16 cellular contexts compared by ENCODE assay signal in the genomic region with DNA sequence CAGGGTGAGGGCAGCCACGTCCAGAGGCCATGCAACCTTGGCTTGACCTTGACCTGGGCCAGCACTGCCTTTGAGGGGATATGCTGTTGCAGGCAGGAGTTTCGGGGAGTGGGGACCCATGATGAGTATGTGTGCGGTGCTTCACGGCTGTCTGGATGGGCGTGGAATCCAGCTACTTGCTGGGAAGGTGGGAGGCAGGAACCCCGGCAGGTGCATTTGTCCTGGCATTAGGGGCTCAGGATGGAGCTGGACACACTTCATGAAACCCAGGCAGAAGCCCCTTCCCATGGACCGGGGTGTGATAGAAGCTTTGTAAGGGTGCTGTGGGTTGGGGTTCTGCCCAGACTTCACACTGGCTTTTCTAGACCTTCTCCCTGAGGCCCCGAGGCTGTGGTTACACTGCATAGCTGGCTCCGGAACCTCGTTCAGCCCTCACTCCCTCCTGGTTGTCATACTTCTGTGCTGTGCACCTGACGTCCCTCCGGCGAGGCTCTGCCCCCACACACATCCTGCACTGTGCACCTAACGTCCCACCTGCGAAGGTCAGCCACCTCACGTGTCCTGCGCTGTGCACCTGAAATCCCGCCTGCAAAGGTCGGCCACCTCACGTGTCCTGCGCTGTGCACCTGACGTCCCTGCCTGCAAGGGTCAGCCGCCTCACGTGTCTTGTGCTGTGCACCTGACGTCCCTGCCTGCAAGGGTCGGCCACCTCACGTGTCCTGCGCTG.
"Had no signal": no experiment of that assay in that cellular context is flagged by ENCODE, and none has a peak within 500 bp of the region (broad histone marks: within the 10 kb centered on the region; RNA-seq: fewer than 3 reads in every experiment).

No MANE protein-coding gene starts in this region.

- H3K4me3 Mint-ChIP-seq: activated naive CD8-positive, alpha-beta T cell treated with anti-CD3 and anti-CD28 coated beads, Interleukin-2, amount 10 ng/mL, durations not matched to agents 7 days and 5 days; activated T-cell treated with anti-CD3 and anti-CD28 coated beads, Interleukin-2, amount 50 U/mL, for 72 hours; brain; dendritic cell treated with granulocyte-macrophage colony-stimulating factor and Interleukin-4, amounts not matched to agents 40 ng/mL and 50 ng/mL, for 4 days; stimulated activated naive CD8-positive, alpha-beta T cell treated with anti-CD3 and anti-CD28 coated beads, Interleukin-15, Interleukin-2, amounts not matched to agents 100 ng/mL and 50 ng/mL, for 24 hours; T-helper 17 cell had no signal

- H3K27ac ChIP-seq: foreskin keratinocyte, right atrium auricular region, WERI-Rb-1 had no signal

- H3K36me3 Mint-ChIP-seq: activated naive CD8-positive, alpha-beta T cell treated with anti-CD3 and anti-CD28 coated beads, Interleukin-2, amount 10 ng/mL, durations not matched to agents 7 days and 5 days; brain; naive B cell had no signal

- H3K4me3 ChIP-seq: right atrium auricular region, smooth muscle cell had no signal

- H3K36me3 ChIP-seq: right atrium auricular region, WERI-Rb-1 had no signal

- H3K27me3 ChIP-seq: foreskin keratinocyte, right atrium auricular region had no signal

- H3K4me1 Mint-ChIP-seq: activated naive CD8-positive, alpha-beta T cell treated with anti-CD3 and anti-CD28 coated beads, Interleukin-2, amount 10 ng/mL, durations not matched to agents 7 days and 5 days; naive B cell had no signal

- DNase-seq: activated CD4-positive, alpha-beta T cell treated with anti-CD3 and anti-CD28 coated beads, Interleukin-2, amount 50 U/mL, for 48 hours; activated naive CD8-positive, alpha-beta T cell treated with anti-CD3 and anti-CD28 coated beads, Interleukin-2, amount 10 ng/mL, durations not matched to agents 7 days and 5 days; activated T-cell treated with anti-CD3 and anti-CD28 coated beads, Interleukin-2, amount 50 U/mL, for 72 hours; effector memory CD4-positive, alpha-beta T cell; foreskin keratinocyte; glutamatergic neuron; left cardiac atrium; naive B cell; nucleus accumbens; T-helper 17 cell; WERI-Rb-1 had no signal

- H3K9me3 ChIP-seq: right atrium auricular region had no signal

- H3K9me3 Mint-ChIP-seq: activated naive CD8-positive, alpha-beta T cell treated with anti-CD3 and anti-CD28 coated beads, Interleukin-2, amount 10 ng/mL, durations not matched to agents 7 days and 5 days; activated T-cell treated with anti-CD3 and anti-CD28 coated beads, Interleukin-2, amount 50 U/mL, for 72 hours; dendritic cell treated with granulocyte-macrophage colony-stimulating factor and Interleukin-4, amounts not matched to agents 40 ng/mL and 50 ng/mL, for 4 days; stimulated activated naive CD8-positive, alpha-beta T cell treated with anti-CD3 and anti-CD28 coated beads, Interleukin-15, Interleukin-2, amounts not matched to agents 100 ng/mL and 50 ng/mL, for 24 hours had no signal

- H3K27ac Mint-ChIP-seq: activated naive CD8-positive, alpha-beta T cell treated with anti-CD3 and anti-CD28 coated beads, Interleukin-2, amount 10 ng/mL, durations not matched to agents 7 days and 5 days; activated T-cell treated with anti-CD3 and anti-CD28 coated beads, Interleukin-2, amount 50 U/mL, for 72 hours; dendritic cell treated with granulocyte-macrophage colony-stimulating factor and Interleukin-4, amounts not matched to agents 40 ng/mL and 50 ng/mL, for 4 days; naive B cell; stimulated activated naive CD8-positive, alpha-beta T cell treated with anti-CD3 and anti-CD28 coated beads, Interleukin-15, Interleukin-2, amounts not matched to agents 100 ng/mL and 50 ng/mL, for 24 hours; T-helper 17 cell had no signal

- ATAC-seq: activated T-cell treated with anti-CD3 and anti-CD28 coated beads, Interleukin-2, amount 50 U/mL, for 72 hours; foreskin keratinocyte; left cardiac atrium; T-helper 17 cell had no signal

- H3K27me3 Mint-ChIP-seq: activated naive CD8-positive, alpha-beta T cell treated with anti-CD3 and anti-CD28 coated beads, Interleukin-2, amount 10 ng/mL, durations not matched to agents 7 days and 5 days; dendritic cell treated with granulocyte-macrophage colony-stimulating factor and Interleukin-4, amounts not matched to agents 40 ng/mL and 50 ng/mL, for 4 days; stimulated activated naive CD8-positive, alpha-beta T cell treated with anti-CD3 and anti-CD28 coated beads, Interleukin-15, Interleukin-2, amounts not matched to agents 100 ng/mL and 50 ng/mL, for 24 hours had no signal

- H3K4me1 ChIP-seq: foreskin keratinocyte, right atrium auricular region had no signal
